ENCODE assay signal across 1 cellular context in genomic region chr20:60921021-60921622, GRCh38.
TF ChIP-seq lines count a peak whose summit lies in the region.

No MANE protein-coding gene starts in this region.

TF ChIP-seq in GM23338, 12 proteins besides CTCF, POLR2A, EP300 and RAD21 (continued from another document):
- TF ChIP-seq ZNF462 (CRISPR knock-in tag; IDR thresholded peaks at IDR 0.05), result no peak
TF ChIP-seq in GM23338: peak in this region for 1.
